8 cellular contexts compared by ENCODE assay signal in the genomic region with DNA sequence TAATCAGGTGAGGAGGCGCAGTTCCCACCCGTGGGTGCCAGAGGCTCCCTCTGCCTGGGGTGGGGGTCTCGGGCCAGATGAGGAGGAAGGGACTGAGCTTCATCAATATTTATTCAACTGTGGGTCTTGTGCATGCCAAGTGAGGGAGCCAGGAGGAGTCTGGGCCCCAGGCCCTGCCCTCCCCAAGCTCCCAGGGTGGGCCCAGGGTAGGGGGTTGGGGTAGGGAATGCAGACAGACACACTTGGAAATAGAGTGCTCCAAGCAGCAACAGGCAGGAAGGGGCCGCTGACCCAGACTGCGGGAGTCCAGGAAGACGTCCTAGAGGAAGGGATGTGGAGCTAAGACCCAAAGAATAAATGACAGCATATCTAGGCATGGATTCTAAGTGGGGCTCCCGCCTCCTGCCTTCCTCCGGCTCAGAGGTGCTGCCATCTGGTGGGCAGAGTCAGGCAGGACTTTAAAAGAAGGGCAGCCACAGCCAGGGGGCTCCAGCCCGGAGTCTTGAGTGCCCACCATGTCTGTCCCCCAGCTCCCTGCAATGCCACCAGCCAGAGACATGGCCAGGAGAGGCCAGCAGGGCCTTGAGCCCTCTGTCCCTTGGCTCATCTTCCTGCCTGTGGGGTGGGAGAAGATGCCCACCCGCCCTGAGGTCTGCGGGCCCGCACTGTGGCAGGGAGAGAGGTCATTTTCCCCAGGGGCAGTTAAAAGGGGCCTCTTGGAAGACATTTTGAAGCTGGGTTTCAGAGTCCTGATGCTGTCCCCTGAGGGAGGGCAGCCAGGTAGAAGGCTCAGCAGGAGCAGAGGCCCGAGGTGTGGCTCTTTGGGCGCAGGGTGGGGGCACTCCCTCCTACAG.
DNase-seq lines count a peak whose midpoint lies in the region; ATAC-seq and TF ChIP-seq lines count a peak whose summit lies in the region.

No MANE protein-coding gene starts in this region.

- H3K36me3 Mint-ChIP-seq in activated T-helper 17 cell treated with anti-CD3 and anti-CD28 coated beads, Interleukin-2, amount 50 U/mL, for 72 hours (ENCODE audit: low read depth): no peaks in the 10 kb centered on the region

- no peaks in the 10 kb centered on the region for H3K4me1 ChIP-seq in prostate gland (replicated peaks)

- no peaks in the 10 kb centered on the region for H3K4me1 Mint-ChIP-seq in activated T-helper 17 cell treated with anti-CD3 and anti-CD28 coated beads, Interleukin-2, amount 50 U/mL, for 72 hours

- H3K9me3 ChIP-seq in prostate gland: no peaks in the 10 kb centered on the region

- H3K9me3 Mint-ChIP-seq in activated T-helper 17 cell treated with anti-CD3 and anti-CD28 coated beads, Interleukin-2, amount 50 U/mL, for 72 hours: no peaks in the 10 kb centered on the region

- H3K27me3 ChIP-seq in prostate gland (replicated peaks; ENCODE audit: insufficient read depth): no peaks in the 10 kb centered on the region

- H3K4me3 ChIP-seq in AG10803 (ENCODE audit: low read length) (no peak overlapping the region), foreskin fibroblast (ENCODE audit: low read depth in 1 of 2, low read length in 2 of 2) (no peak overlapping the region), prostate gland (no peak overlapping the region)

- WGBS in prostate gland: 59% methylated on average over 13 of the region's 14 CpGs

- DNase-seq in AG10803 (ENCODE audit: low read depth): peak; percentile 33
- DNase-seq in GM20000 (ENCODE audit: low spot score): peak; percentile 75
- DNase-seq in NOMO-1 treated with dmso at 0.1 percent for 144 hours (lab: John Stamatoyannopoulos, UW; ENCODE audit: unreplicated experiment): peak; percentile 23
- peak; percentile 16 to 70 for DNase-seq in foreskin fibroblast
- DNase-seq in prostate gland (ENCODE audit: low spot score): peak; percentile 12

- TF ChIP-seq POLR2A in prostate gland (IDR thresholded peaks at IDR 0.05): no peak

- TF ChIP-seq CTCF in AG10803 (conservative IDR thresholded peaks at IDR 0.05; ENCODE audit: low read length) (peak; percentile 77), GM20000 (IDR thresholded peaks at IDR 0.05; ENCODE audit: extremely low read depth, missing control alignments) (peak; percentile 87), foreskin fibroblast (IDR thresholded peaks at IDR 0.05; ENCODE audit: low read depth, low read length) (peak; percentile 94), prostate gland (IDR thresholded peaks at IDR 0.05) (peak; percentile 63 to 85 (median 75))

- no peak overlapping the region for H3K4me3 Mint-ChIP-seq in activated T-helper 17 cell treated with anti-CD3 and anti-CD28 coated beads, Interleukin-2, amount 50 U/mL, for 72 hours

- intact Hi-C loops in prostate gland (cut with DNase I): no loop called here

- H3K27me3 Mint-ChIP-seq in activated T-helper 17 cell treated with anti-CD3 and anti-CD28 coated beads, Interleukin-2, amount 50 U/mL, for 72 hours: no peaks in the 10 kb centered on the region

- no peaks in the 10 kb centered on the region for H3K36me3 ChIP-seq in prostate gland

- no peak overlapping the region for H3K27ac Mint-ChIP-seq in activated T-helper 17 cell treated with anti-CD3 and anti-CD28 coated beads, Interleukin-2, amount 50 U/mL, for 72 hours

- H3K27ac ChIP-seq in prostate gland: no peak overlapping the region

- peak; percentile 37 for ATAC-seq in activated T-helper 17 cell treated with anti-CD3 and anti-CD28 coated beads, Interleukin-2, amount 50 U/mL, for 72 hours (replicated peaks)
- no peak for ATAC-seq in HG02610 (IDR thresholded peaks at IDR 0.05; ENCODE audit: unreplicated experiment)
- no peak for ATAC-seq in HG03175 (IDR thresholded peaks at IDR 0.05; ENCODE audit: unreplicated experiment)

Comparison
In these comparisons a context has a peak if more than half of its experiments do, and no peak if none do; other contexts are left out.
1. DNase-seq: peak in every context shown above with its lines; median percentile 75 in GM20000; 43 in foreskin fibroblast; 33 in AG10803; 23 in NOMO-1 treated with dmso at 0.1 percent for 144 hours; 12 in prostate gland.